ENCODE assay signal across 10 cellular contexts in the genomic region with DNA sequence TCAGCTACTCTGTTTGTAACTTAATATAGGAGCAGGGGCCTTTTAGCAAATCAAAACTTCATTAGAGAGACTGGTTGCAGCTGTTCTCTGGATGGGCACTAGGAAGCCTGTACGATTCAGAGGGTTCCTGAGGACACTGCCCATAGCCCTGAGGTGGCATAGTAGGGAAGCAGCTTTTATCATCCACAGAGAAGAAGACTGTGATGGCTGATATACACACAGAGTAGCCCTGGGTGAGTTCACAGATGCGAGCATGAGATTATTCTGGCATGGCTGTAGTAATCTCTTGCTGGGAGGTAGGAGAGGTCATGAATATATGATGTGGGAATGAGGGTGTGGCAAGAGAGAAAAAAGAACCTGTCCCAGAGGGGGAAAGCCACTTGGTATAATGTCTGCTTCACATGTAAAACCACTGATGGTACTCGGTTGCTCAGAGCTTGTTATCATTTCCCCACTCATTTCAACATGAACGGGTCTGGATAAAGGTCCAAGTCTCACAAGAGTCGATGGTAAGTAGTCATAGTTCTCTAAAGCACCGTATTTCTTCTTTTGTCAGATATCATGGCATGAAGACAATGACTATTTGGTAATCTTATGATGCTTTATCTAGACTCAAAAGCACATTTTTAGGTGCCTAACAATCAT. TPM values are rescaled to one million over a fixed set of nuclear protein-coding genes. Genes with fewer than 3 reads are reported as not detected.
A peak's percentile ranks its signal among the peaks of the same experiment; 100 is the strongest.
DNase-seq lines count a peak whose midpoint lies in the region; ATAC-seq, FAIRE-seq and TF ChIP-seq lines count a peak whose summit lies in the region.
"Had no signal": no experiment of that assay in that cellular context is flagged by ENCODE, and none has a peak within 500 bp of the region (broad histone marks: within the 10 kb centered on the region; RNA-seq: fewer than 3 reads in every experiment).

No MANE protein-coding gene starts in this region.

- H3K27me3 ChIP-seq in testis: no peaks in the 10 kb centered on the region

- ATAC-seq in activated naive CD8-positive, alpha-beta T cell treated with anti-CD3 and anti-CD28 coated beads, Interleukin-2, amount 50 U/mL, for 24 hours: no peak
- ATAC-seq in GM21360 (IDR thresholded peaks at IDR 0.05; ENCODE audit: unreplicated experiment) (no peak), GM18870 (IDR thresholded peaks at IDR 0.05; ENCODE audit: unreplicated experiment) (no peak)

- H3K36me3 ChIP-seq in testis (ENCODE audit: low read depth, missing control alignments) (no peaks in the 10 kb centered on the region), kidney (ENCODE audit: control insufficient read depth in 1 of 2, insufficient read depth in 2 of 2, low read length in 2 of 2) (no peaks in the 10 kb centered on the region)

- H3K4me1 ChIP-seq in testis (peaks cover 12% of the 10 kb centered on the region), kidney (ENCODE audit: control insufficient read depth in 1 of 2, insufficient read depth in 1 of 2, low read depth in 1 of 2, low read length in 2 of 2) (peaks cover 8 to 19% of the 10 kb centered on the region in 2 donors)

- intact Hi-C loops in testis (cut with DNase I; ENCODE audit: low total_unique reads): loop anchor here (10.0 kb wide), 1 partner anchor 187 kb away; the partner anchor contains the start of genes SUDS3 and TAOK3
- intact Hi-C loops in kidney (cut with DNase I): no loop called here

- no peaks in the 10 kb centered on the region for H3K27me3 Mint-ChIP-seq in activated naive CD8-positive, alpha-beta T cell
- H3K27me3 Mint-ChIP-seq in activated naive CD8-positive, alpha-beta T cell treated with anti-CD3 and anti-CD28 coated beads, Interleukin-2, amount 50 U/mL, for 24 hours: no peaks in the 10 kb centered on the region
- H3K27me3 Mint-ChIP-seq: stimulated activated naive CD8-positive, alpha-beta T cell treated with anti-CD3 and anti-CD28 coated beads, Interleukin-15, Interleukin-2, amounts not matched to agents 100 ng/mL and 50 ng/mL, for 24 hours had no signal

- FAIRE-seq in kidney (lab: Jason Lieb, UNC): no peak

- H3K27ac ChIP-seq in testis (peak overlapping the region; percentile 26), kidney (ENCODE audit: low read depth in 2 of 2, low read length in 2 of 2) (no peak overlapping the region)

- H3K9ac ChIP-seq in kidney (ENCODE audit: low read length in 2 of 2): peak overlapping the region in 1 of 2 donors; percentile 6

- H3K9me3 Mint-ChIP-seq in activated naive CD8-positive, alpha-beta T cell (ENCODE audit: low read depth): no peaks in the 10 kb centered on the region
- H3K9me3 Mint-ChIP-seq in activated naive CD8-positive, alpha-beta T cell treated with anti-CD3 and anti-CD28 coated beads, Interleukin-2, amount 50 U/mL, for 24 hours: no peaks in the 10 kb centered on the region
- H3K9me3 Mint-ChIP-seq: stimulated activated naive CD8-positive, alpha-beta T cell treated with anti-CD3 and anti-CD28 coated beads, Interleukin-15, Interleukin-2, amounts not matched to agents 100 ng/mL and 50 ng/mL, for 24 hours had no signal

- no peak for DNase-seq in activated naive CD8-positive, alpha-beta T cell treated with anti-CD3 and anti-CD28 coated beads, Interleukin-2, amount 50 U/mL, for 24 hours
- DNase-seq in cerebellum (ENCODE audit: low spot score) (peak; percentile 12), myocyte (ENCODE audit: low read depth) (peak; percentile 76), testis (no peak), kidney (no peak)
- DNase-seq: T-helper 1 cell had no signal

- H3K4me1 Mint-ChIP-seq in activated naive CD8-positive, alpha-beta T cell (ENCODE audit: low read depth): peaks cover 14% of the 10 kb centered on the region
- peaks cover 11% of the 10 kb centered on the region for H3K4me1 Mint-ChIP-seq in activated naive CD8-positive, alpha-beta T cell treated with anti-CD3 and anti-CD28 coated beads, Interleukin-2, amount 50 U/mL, for 24 hours

- WGBS in testis, 2 donors: 62 to 69% methylated on average over 6 of the region's 6 CpGs

- no peak for TF ChIP-seq POLR2A in testis (IDR thresholded peaks at IDR 0.05)

- TF ChIP-seq CTCF in testis (IDR thresholded peaks at IDR 0.05) (no peak), kidney (IDR thresholded peaks at IDR 0.05; ENCODE audit: borderline replicate concordance, extremely low read depth, insufficient read depth) (no peak)

- H3K9me3 ChIP-seq in testis (no peaks in the 10 kb centered on the region), kidney (ENCODE audit: control insufficient read depth in 1 of 2, low read length in 2 of 2) (no peaks in the 10 kb centered on the region)

- no peak overlapping the region for H3K4me3 Mint-ChIP-seq in activated naive CD8-positive, alpha-beta T cell
- H3K4me3 Mint-ChIP-seq in activated naive CD8-positive, alpha-beta T cell treated with anti-CD3 and anti-CD28 coated beads, Interleukin-2, amount 50 U/mL, for 24 hours: no peak overlapping the region
- H3K4me3 Mint-ChIP-seq: stimulated activated naive CD8-positive, alpha-beta T cell treated with anti-CD3 and anti-CD28 coated beads, Interleukin-15, Interleukin-2, amounts not matched to agents 100 ng/mL and 50 ng/mL, for 24 hours had no signal

- H3K27ac Mint-ChIP-seq in activated naive CD8-positive, alpha-beta T cell: peak overlapping the region; percentile 72
- H3K27ac Mint-ChIP-seq in activated naive CD8-positive, alpha-beta T cell treated with anti-CD3 and anti-CD28 coated beads, Interleukin-2, amount 50 U/mL, for 24 hours: no peak overlapping the region
- H3K27ac Mint-ChIP-seq: stimulated activated naive CD8-positive, alpha-beta T cell treated with anti-CD3 and anti-CD28 coated beads, Interleukin-15, Interleukin-2, amounts not matched to agents 100 ng/mL and 50 ng/mL, for 24 hours had no signal

- H3K36me3 Mint-ChIP-seq in activated naive CD8-positive, alpha-beta T cell: peaks cover 2% of the 10 kb centered on the region
- peaks cover 2% of the 10 kb centered on the region for H3K36me3 Mint-ChIP-seq in activated naive CD8-positive, alpha-beta T cell treated with anti-CD3 and anti-CD28 coated beads, Interleukin-2, amount 50 U/mL, for 24 hours (ENCODE audit: low read depth)

- no peak overlapping the region for H3K4me3 ChIP-seq in testis
- no peak overlapping the region for H3K4me3 ChIP-seq in kidney (ENCODE audit: low read length in 2 of 2)

RNA-seq across cellular contexts. Expression of gene PEBP1, which starts 51.9 kb away (rescaled TPM):
- total RNA-seq in cerebellum (160 TPM), myocyte (315 and 316 TPM in 2 replicates), testis (100 to 1,000 TPM; 371 to 500 TPM), kidney (321 TPM)
- polyA plus RNA-seq in myocyte (2012): 263 TPM
- polyA plus RNA-seq in testis (ENCODE audit: insufficient read depth, low read depth, low replicate concordance) (370 TPM), kidney (ENCODE audit: insufficient read depth, low read depth, low replicate concordance) (1,168 TPM)

Comparison
In these comparisons a context has a peak if more than half of its experiments do, and no peak if none do; other contexts are left out.
1. DNase-seq: peak in cerebellum (single experiment) and myocyte (single experiment); none in activated naive CD8-positive, alpha-beta T cell treated with anti-CD3 and anti-CD28 coated beads, Interleukin-2, amount 50 U/mL, for 24 hours (single experiment), testis (single experiment) and kidney (single experiment).
2. H3K27ac ChIP-seq: peak in testis (2 of 2); none in kidney (0 of 2).